23 cellular contexts compared by ENCODE assay signal in genomic region chr2:130307850-130308249, GRCh38.
"Had no signal": no experiment of that assay in that cellular context is flagged by ENCODE, and none has a peak within 500 bp of the region (broad histone marks: within the 10 kb centered on the region; RNA-seq: fewer than 3 reads in every experiment).

No MANE protein-coding gene starts in this region.

- ATAC-seq: left colon; left lung; lower lobe of right lung; naive thymus-derived CD4-positive, alpha-beta T cell; natural killer cell treated with Interleukin-12 subunit alpha and Interleukin-12 subunit beta and Interleukin-15 and Interleukin-18, amount 100 ng/mL, for 72 hours; right lobe of liver; stimulated activated memory B cell treated with anti-CD40 and anti-IgM and Interleukin-4, amounts not matched to agents 10 μg/mL and 1 μg/mL and 100 μg/mL, for 72 hours; stimulated activated naive CD8-positive, alpha-beta T cell treated with anti-CD3 and anti-CD28 coated beads, Interleukin-15, Interleukin-2, amounts not matched to agents 100 U/mL and 50 U/mL, for 24 hours had no signal

- H3K4me1 ChIP-seq: left lung, lower lobe of right lung, right atrium auricular region, right lobe of liver, stomach, testis, thyroid gland, transverse colon, upper lobe of left lung had no signal

- H3K36me3 ChIP-seq: left lung, lower lobe of right lung, ovary, right atrium auricular region, right lobe of liver, stomach, thyroid gland, transverse colon, upper lobe of left lung had no signal

- H3K4me3 ChIP-seq: left lung, lower lobe of right lung, ovary, right atrium auricular region, right lobe of liver, smooth muscle cell, stomach, testis, thyroid gland, transverse colon, upper lobe of left lung had no signal

- H3K9me3 ChIP-seq: left lung, lower lobe of right lung, ovary, right atrium auricular region, right lobe of liver, stomach, testis, thyroid gland, transverse colon, upper lobe of left lung had no signal

- H3K27me3 ChIP-seq: ovary, right atrium auricular region, right lobe of liver, testis, thyroid gland, upper lobe of left lung had no signal

- H3K27ac ChIP-seq: left lung, lower lobe of right lung, ovary, right atrium auricular region, right lobe of liver, stomach, testis, thyroid gland, transverse colon, upper lobe of left lung had no signal

- FAIRE-seq: kidney had no signal

- H3K4me2 ChIP-seq: smooth muscle cell had no signal

- DNase-seq: hippocampal formation; kidney; left colon; lower lobe of right lung; mesendoderm; naive thymus-derived CD4-positive, alpha-beta T cell; ovary; right lobe of liver; stimulated activated CD4-positive, alpha-beta T cell treated with anti-CD3 and anti-CD28 coated beads, Interleukin-1b, Interleukin-23, amount 100 ng/mL, for 48 hours; stimulated activated CD4-positive, alpha-beta T cell treated with anti-CD3 and anti-CD28 coated beads, Interleukin-2, amount 100 ng/mL, for 48 hours; stimulated activated CD4-positive, alpha-beta T cell treated with anti-CD3 and anti-CD28 coated beads, Interleukin-4, amount 100 ng/mL, for 4 hours; stimulated activated CD8-positive, alpha-beta memory T cell treated with anti-CD3 and anti-CD28 coated beads, Interleukin-4, amount 100 ng/mL, for 48 hours; stimulated activated naive CD8-positive, alpha-beta T cell treated with anti-CD3 and anti-CD28 coated beads, Interleukin-15, Interleukin-2, amounts not matched to agents 100 U/mL and 50 U/mL, for 24 hours; stomach; testis; thyroid gland; transverse colon; upper lobe of left lung had no signal
